ENCODE assay signal across 8 cellular contexts in the genomic region with DNA sequence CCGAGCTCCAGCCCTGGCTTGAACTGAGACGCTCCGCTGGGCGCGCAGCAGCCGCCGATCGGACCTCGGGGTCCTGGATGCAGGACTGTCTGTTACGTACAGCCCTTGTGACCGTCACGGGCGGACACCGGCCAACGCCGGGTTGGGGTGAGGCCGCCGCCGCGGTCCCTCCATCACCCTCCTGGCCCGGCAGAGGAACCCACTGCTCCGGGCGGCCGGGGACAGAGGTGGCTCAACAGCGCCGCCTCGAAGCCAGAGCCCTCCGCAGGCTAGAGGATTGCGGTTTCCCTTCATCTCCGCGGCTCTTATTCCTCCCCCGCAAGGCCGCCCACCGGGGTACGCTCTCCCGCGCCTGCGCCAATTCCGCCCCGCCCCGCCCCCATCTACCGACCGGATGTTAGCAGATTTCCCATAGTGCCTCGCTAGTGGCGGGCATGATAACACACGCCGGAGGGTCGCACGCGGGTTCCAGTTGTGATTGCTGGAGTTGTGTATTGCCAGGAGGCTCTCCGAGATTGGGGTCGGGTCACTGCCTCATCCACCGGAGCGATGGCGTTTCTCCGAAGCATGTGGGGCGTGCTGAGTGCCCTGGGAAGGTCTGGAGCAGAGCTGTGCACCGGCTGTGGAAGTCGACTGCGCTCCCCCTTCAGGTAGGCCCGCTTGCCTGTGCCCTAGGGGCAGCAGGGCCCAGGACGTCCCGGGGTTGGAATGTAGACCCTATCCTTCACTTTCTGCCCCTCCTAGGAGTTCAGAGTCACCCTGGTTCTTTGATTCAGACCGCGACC. TPM values are rescaled to one million over a fixed set of nuclear protein-coding genes. Genes with fewer than 3 reads are reported as not detected.
DNase-seq lines count a peak whose midpoint lies in the region; ATAC-seq and TF ChIP-seq lines count a peak whose summit lies in the region.

A gene (plus strand): TSS at position 412 of the 785 bp plus-strand sequence. CDS start 138 bp downstream, at position 550.

- BruUV-seq in Panc1 (replicated peaks; lab: Mats Ljungman, UMichigan): no TSS peak

- H3K4me3 ChIP-seq in DOHH2 (ENCODE audit: low read length): peak within 1 kb of the TSS; percentile 98
- H3K4me3 ChIP-seq in KMS-11 (IDR thresholded peaks at IDR 0.05; ENCODE audit: insufficient read depth, low read depth, low read length): peak within 1 kb of the TSS; percentile 24
- peak within 1 kb of the TSS; percentile 97 to 99 for H3K4me3 ChIP-seq in Panc1 (ENCODE audit: low read depth in 2 of 2, low read length in 2 of 2)
- H3K4me3 ChIP-seq in naive thymus-derived CD4-positive, alpha-beta T cell (ENCODE audit: low read length): peak within 1 kb of the TSS; percentile 95

- ATAC-seq in GM21737 (IDR thresholded peaks at IDR 0.05; ENCODE audit: unreplicated experiment) (peak; percentile 93), Panc1 (peak; percentile 98)
- peak; percentile 91 for ATAC-seq in naive thymus-derived CD4-positive, alpha-beta T cell
- ATAC-seq in stimulated activated naive B cell treated with anti-CD40 and anti-IgM and Interleukin-4, amounts not matched to agents 10 μg/mL and 1 μg/mL and 100 μg/mL, for 72 hours (replicated peaks): peak; percentile 83 to 89

- peak within 1 kb of the TSS; percentile 86 for H3K9ac ChIP-seq in KMS-11

- H3K4me1 Mint-ChIP-seq in naive thymus-derived CD4-positive, alpha-beta T cell: peaks cover 24 to 61% (median 53%) of the 10 kb centered on the region in 7 donors
- H3K4me1 Mint-ChIP-seq in stimulated activated naive B cell treated with anti-CD40 and anti-IgM and Interleukin-4, amounts not matched to agents 10 μg/mL and 1 μg/mL and 100 μg/mL, for 72 hours: peaks cover 15 to 39% of the 10 kb centered on the region in 2 donors

- H3K79me2 ChIP-seq in DOHH2 (ENCODE audit: control insufficient read depth, low read length) (peaks cover 54% of the 10 kb centered on the region), KMS-11 (ENCODE audit: insufficient read depth, low read depth) (peaks cover 34% of the 10 kb centered on the region)

- CTCF ChIA-PET in Panc1 (lab: Charles Lee): no interaction called here
- CTCF ChIA-PET in naive thymus-derived CD4-positive, alpha-beta T cell (lab: Charles Lee): interaction anchor here (0.9 to 5.9 kb wide), 8 partner anchors 14 to 116 kb away, joined by 3 to 40 read pairs (median 4); a partner anchor contains a TSS

- no peaks in the 10 kb centered on the region for H3K27me3 Mint-ChIP-seq in naive thymus-derived CD4-positive, alpha-beta T cell
- H3K27me3 Mint-ChIP-seq in stimulated activated naive B cell treated with anti-CD40 and anti-IgM and Interleukin-4, amounts not matched to agents 10 μg/mL and 1 μg/mL and 100 μg/mL, for 72 hours: no peaks in the 10 kb centered on the region

- H3F3A ChIP-seq in DOHH2 (ENCODE audit: control insufficient read depth, insufficient read depth): no peaks in the 10 kb centered on the region; the same call in 1 of the 2 replicates

- H3K4me1 ChIP-seq in DOHH2 (ENCODE audit: control insufficient read depth, low read length): peaks cover 31% of the 10 kb centered on the region
- H3K4me1 ChIP-seq in KMS-11 (ENCODE audit: low read depth, poor library complexity, severe bottlenecking): peaks cover 26% of the 10 kb centered on the region
- H3K4me1 ChIP-seq in Panc1 (ENCODE audit: control insufficient read depth, insufficient read depth, low read length): peaks cover 17% of the 10 kb centered on the region
- H3K4me1 ChIP-seq in naive thymus-derived CD4-positive, alpha-beta T cell (ENCODE audit: control insufficient read depth in 2 of 2, insufficient read depth in 2 of 2, low read length in 2 of 2): peaks cover 20 to 30% of the 10 kb centered on the region in 2 donors

- TF ChIP-seq CTCF in DOHH2 (IDR thresholded peaks at IDR 0.05; ENCODE audit: low read depth, low read length, poor library complexity, severe bottlenecking) (peak; percentile 58), KMS-11 (conservative IDR thresholded peaks at IDR 0.05; ENCODE audit: low read depth, low read length) (no peak), Panc1 (IDR thresholded peaks at IDR 0.05) (peak; percentile 5; the same call in 1 of the 2 replicates)

- in situ Hi-C loops in Panc1 (cut with HindIII; ENCODE audit: low pct_unique_long_range_greater_than_20kb, low sequenced_read_pairs): no loop called here

- POLR2A ChIA-PET in Panc1 (lab: Charles Lee): no interaction called here
- POLR2A ChIA-PET in naive thymus-derived CD4-positive, alpha-beta T cell (lab: Charles Lee): interaction anchor here (0.6 to 5.1 kb wide), 11 partner anchors 17 to 1521 kb away, joined by 3 to 30 read pairs (median 4); a partner anchor contains a TSS

- H3K9me2 ChIP-seq in DOHH2 (replicated peaks; ENCODE audit: control insufficient read depth, low read length): no peaks in the 10 kb centered on the region

- no peaks in the 10 kb centered on the region for H3K9me3 Mint-ChIP-seq in naive thymus-derived CD4-positive, alpha-beta T cell
- no peaks in the 10 kb centered on the region for H3K9me3 Mint-ChIP-seq in stimulated activated naive B cell treated with anti-CD40 and anti-IgM and Interleukin-4, amounts not matched to agents 10 μg/mL and 1 μg/mL and 100 μg/mL, for 72 hours

- DNase-seq in Panc1 (ENCODE audit: low read depth, low spot score) (peak; percentile 30), activated T-helper 1 cell treated with Interleukin-2 at 50 U/mL for 16 hours (ENCODE audit: low read depth) (peak; percentile 94), fibroblast of gingiva (ENCODE audit: low read depth) (peak; percentile 90)
- DNase-seq in naive thymus-derived CD4-positive, alpha-beta T cell: peak; percentile 90 to 97 (median 93)
- DNase-seq in stimulated activated naive B cell treated with anti-CD40 and anti-IgM and Interleukin-4, amounts not matched to agents 10 μg/mL and 1 μg/mL and 100 μg/mL, for 72 hours: peak; percentile 92

- intact Hi-C loops in Panc1 (cut with micrococcal nuclease; ENCODE audit: unreplicated experiment): no loop called here
- intact Hi-C loops in naive thymus-derived CD4-positive, alpha-beta T cell (cut with micrococcal nuclease): loop anchor here (1.0 to 2.0 kb wide), 10 partner anchors 17 to 1522 kb away; a partner anchor contains a TSS

- H3K4me2 ChIP-seq in DOHH2 (ENCODE audit: low read length): peak within 1 kb of the TSS; percentile 85
- peak within 1 kb of the TSS; percentile 96 for H3K4me2 ChIP-seq in KMS-11

- H3K27ac ChIP-seq in DOHH2 (ENCODE audit: low read depth, low read length) (peak within 1 kb of the TSS; percentile 56), KMS-11 (peak within 1 kb of the TSS; percentile 61), Panc1 (ENCODE audit: low read length) (peak within 1 kb of the TSS; percentile 98)
- H3K27ac ChIP-seq in naive thymus-derived CD4-positive, alpha-beta T cell (ENCODE audit: low read depth, low read length): peak within 1 kb of the TSS; percentile 86

- H3K36me3 ChIP-seq in DOHH2 (ENCODE audit: control insufficient read depth, low read length): peaks cover 49% of the 10 kb centered on the region
- H3K36me3 ChIP-seq in KMS-11 (ENCODE audit: insufficient read depth): no peaks in the 10 kb centered on the region; the same call in 1 of the 2 replicates
- H3K36me3 ChIP-seq in Panc1 (ENCODE audit: control insufficient read depth, insufficient read depth, low read length): peaks cover 32% of the 10 kb centered on the region
- H3K36me3 ChIP-seq in naive thymus-derived CD4-positive, alpha-beta T cell (ENCODE audit: control insufficient read depth in 2 of 3, insufficient read depth in 3 of 3, low read length in 3 of 3): peaks cover 0 to 34% (median 6%) of the 10 kb centered on the region in 3 experiments

- H3K9me3 ChIP-seq in DOHH2 (ENCODE audit: control insufficient read depth, insufficient read depth, low read length) (no peaks in the 10 kb centered on the region), Panc1 (ENCODE audit: control insufficient read depth, insufficient read depth, low read depth, low read length) (no peaks in the 10 kb centered on the region)
- no peaks in the 10 kb centered on the region for H3K9me3 ChIP-seq in naive thymus-derived CD4-positive, alpha-beta T cell (ENCODE audit: control insufficient read depth in 2 of 3, low read length in 3 of 3)

- H3K27me3 ChIP-seq in DOHH2 (ENCODE audit: control insufficient read depth, low read length) (no peaks in the 10 kb centered on the region), KMS-11 (ENCODE audit: insufficient read depth, low read depth) (no peaks in the 10 kb centered on the region), Panc1 (ENCODE audit: control insufficient read depth, insufficient read depth, low read length) (no peaks in the 10 kb centered on the region)
- H3K27me3 ChIP-seq in naive thymus-derived CD4-positive, alpha-beta T cell (ENCODE audit: control insufficient read depth in 2 of 2, insufficient read depth in 2 of 2, low read length in 2 of 2): no peaks in the 10 kb centered on the region

- peak within 1 kb of the TSS; percentile 96 to 99 (median 98) for H3K4me3 Mint-ChIP-seq in naive thymus-derived CD4-positive, alpha-beta T cell
- H3K4me3 Mint-ChIP-seq in stimulated activated naive B cell treated with anti-CD40 and anti-IgM and Interleukin-4, amounts not matched to agents 10 μg/mL and 1 μg/mL and 100 μg/mL, for 72 hours: peak within 1 kb of the TSS; percentile 96 to 97

- H4K20me1 ChIP-seq in DOHH2 (ENCODE audit: control insufficient read depth, insufficient read depth, low read depth, low read length): peaks cover 20% of the 10 kb centered on the region; the same call in 1 of the 2 replicates
- 0 out of 2 replicates have a peak, but pooled peaks cover 3% of the 10 kb centered on the region for H4K20me1 ChIP-seq in KMS-11 (ENCODE audit: insufficient read depth)

- H2AFZ ChIP-seq in KMS-11 (ENCODE audit: low read depth): peak within 1 kb of the TSS; percentile 85

- peaks cover 5 to 23% (median 10%) of the 10 kb centered on the region in 5 donors for H3K36me3 Mint-ChIP-seq in naive thymus-derived CD4-positive, alpha-beta T cell
- peaks cover 10 to 15% of the 10 kb centered on the region in 2 donors for H3K36me3 Mint-ChIP-seq in stimulated activated naive B cell treated with anti-CD40 and anti-IgM and Interleukin-4, amounts not matched to agents 10 μg/mL and 1 μg/mL and 100 μg/mL, for 72 hours

- H3K27ac Mint-ChIP-seq in naive thymus-derived CD4-positive, alpha-beta T cell: peak within 1 kb of the TSS; percentile 91 to 98 (median 96)
- H3K27ac Mint-ChIP-seq in stimulated activated naive B cell treated with anti-CD40 and anti-IgM and Interleukin-4, amounts not matched to agents 10 μg/mL and 1 μg/mL and 100 μg/mL, for 72 hours: peak within 1 kb of the TSS; percentile 96

RNA-seq across cellular contexts. Expression of the gene that starts here (rescaled TPM):
- 78.2 TPM for total RNA-seq in Panc1 (2021; ENCODE audit: unreplicated experiment)
- polyA plus RNA-seq in Panc1 (2012; ENCODE audit: insufficient read length): 41.2 TPM
- total RNA-seq in naive thymus-derived CD4-positive, alpha-beta T cell: 10 to 100 TPM; 33.1 to 63.2 (median 44.8) TPM
- 10 to 100 TPM; 43.5 to 52.7 TPM for polyA plus RNA-seq in naive thymus-derived CD4-positive, alpha-beta T cell

Comparison
In these comparisons a context has a peak if more than half of its experiments do, and no peak if none do; other contexts are left out.
1. Peak in every context shown above with its lines: DNase-seq, ATAC-seq, H3K4me3 ChIP-seq and H3K27ac ChIP-seq.
2. H3K4me3 ChIP-seq: peak in every context shown above with its lines; median percentile 98 in DOHH2; 98 in Panc1; 95 in naive thymus-derived CD4-positive, alpha-beta T cell; 24 in KMS-11.
3. DNase-seq: peak in every context shown above with its lines; median percentile 94 in activated T-helper 1 cell treated with Interleukin-2 at 50 U/mL for 16 hours; 93 in naive thymus-derived CD4-positive, alpha-beta T cell; 92 in stimulated activated naive B cell treated with anti-CD40 and anti-IgM and Interleukin-4, amounts not matched to agents 10 μg/mL and 1 μg/mL and 100 μg/mL, for 72 hours; 90 in fibroblast of gingiva; 30 in Panc1.